Comparison of ENCODE assay signal across 11 cellular contexts in genomic region chr12:9713041-9713548, GRCh38. TPM values are rescaled to one million over a fixed set of nuclear protein-coding genes. Genes with fewer than 3 reads are reported as not detected.
DNase-seq lines count a peak whose midpoint lies in the region; ATAC-seq, FAIRE-seq and TF ChIP-seq lines count a peak whose summit lies in the region.
"Not testable (repeated sequence)": the region's sequence is repeated elsewhere in the genome, so short reads cannot be mapped to it uniquely, and the experiment has no call there.
"Had no signal": no experiment of that assay in that cellular context is flagged by ENCODE, and none has a peak within 500 bp of the region (broad histone marks: within the 10 kb centered on the region; RNA-seq: fewer than 3 reads in every experiment).

No MANE protein-coding gene starts in this region.

- H3K9me3 ChIP-seq in endothelial cell of umbilical vein (replicated peaks; ENCODE audit: control insufficient read depth, insufficient read depth, low read length) = not testable (repeated sequence)

- H3K27me3 ChIP-seq in endothelial cell of umbilical vein (ENCODE audit: control insufficient read depth in 2 of 2, insufficient read depth in 2 of 2, low read length in 2 of 2) = not testable (repeated sequence)

- not testable (repeated sequence) for H3K9me1 ChIP-seq in endothelial cell of umbilical vein (replicated peaks; ENCODE audit: control insufficient read depth, extremely low read depth, insufficient read depth, low read length)

- H3K4me1 ChIP-seq in endothelial cell of umbilical vein (ENCODE audit: control insufficient read depth, extremely low read depth, insufficient read depth, low read length) = not testable (repeated sequence)

- CTCF ChIA-PET in endothelial cell of umbilical vein (lab: Charles Lee) = interaction anchor here (1.2 kb wide), 1 partner anchor 10 kb away, joined by 3 read pairs; no protein-coding TSS in a partner anchor

- dilution Hi-C loops in endothelial cell of umbilical vein (cut with MboI; ENCODE audit: extremely low pct_ligation_motif_present, low sequenced_read_pairs) = not testable (repeated sequence)

- not testable (repeated sequence) for H3K9ac ChIP-seq in endothelial cell of umbilical vein (replicated peaks; ENCODE audit: extremely low read depth, insufficient read depth, low read length)

- not testable (repeated sequence) for H3K4me3 ChIP-seq in endothelial cell of umbilical vein (replicated peaks in 1 of 3; ENCODE audit: insufficient read depth in 1 of 3, low read depth in 1 of 3, low read length in 3 of 3)

- H2AFZ ChIP-seq in endothelial cell of umbilical vein (ENCODE audit: low read depth, low read length) = not testable (repeated sequence)

- not testable (repeated sequence) for TF ChIP-seq CTCF in endothelial cell of umbilical vein (IDR thresholded peaks at IDR 0.05; ENCODE audit: extremely low read depth in 1 of 2, insufficient read depth in 1 of 2, low read depth in 1 of 2, low read length in 2 of 2)

- peak; percentile 42 for FAIRE-seq in endothelial cell of umbilical vein (lab: Jason Lieb, UNC)

- not testable (repeated sequence) for H3K4me2 ChIP-seq in endothelial cell of umbilical vein (ENCODE audit: insufficient read depth, low read length)

- not testable (repeated sequence) for H3K36me3 ChIP-seq in endothelial cell of umbilical vein (ENCODE audit: control insufficient read depth in 2 of 2, extremely low read depth in 1 of 2, insufficient read depth in 2 of 2, low read length in 2 of 2)

- ATAC-seq in GM18520 (IDR thresholded peaks at IDR 0.05; ENCODE audit: unreplicated experiment) = peak; percentile 36
- ATAC-seq in GM19395 (IDR thresholded peaks at IDR 0.05; ENCODE audit: unreplicated experiment) = peak; percentile 76
- peak; percentile 61 for ATAC-seq in GM21576 (IDR thresholded peaks at IDR 0.05; ENCODE audit: unreplicated experiment)
- ATAC-seq in HG02870 (IDR thresholded peaks at IDR 0.05; ENCODE audit: unreplicated experiment) = peak; percentile 76
- ATAC-seq in HG03135 (IDR thresholded peaks at IDR 0.05; ENCODE audit: unreplicated experiment) = peak; percentile 86
- ATAC-seq in HG03565 (IDR thresholded peaks at IDR 0.05; ENCODE audit: unreplicated experiment) = peak; percentile 51

- not testable (repeated sequence) for H4K20me1 ChIP-seq in endothelial cell of umbilical vein (replicated peaks; ENCODE audit: control insufficient read depth, extremely low read depth, insufficient read depth, low read length)

- intact Hi-C loops in endothelial cell of umbilical vein (cut with micrococcal nuclease) = not testable (repeated sequence)

- H3K27ac ChIP-seq in endothelial cell of umbilical vein (ENCODE audit: insufficient read depth, low read depth, low read length) = not testable (repeated sequence)

- not testable (repeated sequence) for TF ChIP-seq POLR2A in endothelial cell of umbilical vein (IDR thresholded peaks at IDR 0.05; ENCODE audit: low read depth, low read length)

- POLR2A ChIA-PET in endothelial cell of umbilical vein (lab: Charles Lee) = not testable (repeated sequence)

- DNase-seq in endothelial cell of umbilical vein (ENCODE audit: low read depth, low spot score) = not testable (repeated sequence)

- not testable (repeated sequence) for BruUV-seq in endothelial cell of umbilical vein (replicated peaks; lab: Mats Ljungman, UMichigan)

- not testable (repeated sequence) for H3K79me2 ChIP-seq in endothelial cell of umbilical vein (ENCODE audit: control insufficient read depth, insufficient read depth, low read length)

RNA-seq across cellular contexts. Expression of gene CLECL1, which starts 19.8 kb away (rescaled TPM):
- total RNA-seq in endothelial cell of umbilical vein = not detected in 2 replicates
- polyA plus RNA-seq in endothelial cell of umbilical vein = not detected in 2 replicates
- not detected in 2 replicates for polyA plus RNA-seq in endothelial cell of umbilical vein (2011; cell fraction: cytosol; rRNA removed)
- not detected in 2 replicates for polyA plus RNA-seq in endothelial cell of umbilical vein (2011; cell fraction: nucleus; rRNA removed)
- polyA plus RNA-seq in endothelial cell of umbilical vein (2012) = not detected in 2 replicates
- polyA minus RNA-seq in endothelial cell of umbilical vein = not detected in 2 replicates
- not detected for polyA minus RNA-seq in endothelial cell of umbilical vein (2011; cell fraction: cytosol; rRNA and poly(A)+ RNA removed)
- polyA minus RNA-seq in endothelial cell of umbilical vein (2011; cell fraction: nucleus; rRNA and poly(A)+ RNA removed) = not detected in 2 replicates
- total RNA-seq: glomerular endothelial cell, HT-29, tibial nerve had no signal
- polyA plus RNA-seq: aorta had no signal

RNA-seq across cellular contexts. Expression of gene CLEC2D, which starts 43.6 kb away (rescaled TPM):
- 4.1 and 6.5 TPM in 2 replicates for total RNA-seq in endothelial cell of umbilical vein
- polyA plus RNA-seq in endothelial cell of umbilical vein = 1.4 and 1.8 TPM in 2 replicates
- 0.63 and 0.75 TPM in 2 replicates for polyA plus RNA-seq in endothelial cell of umbilical vein (2011; cell fraction: cytosol; rRNA removed)
- polyA plus RNA-seq in endothelial cell of umbilical vein (2011; cell fraction: nucleus; rRNA removed) = 17.7 and 18.0 TPM in 2 replicates
- 1.1 and 1.2 TPM in 2 replicates for polyA plus RNA-seq in endothelial cell of umbilical vein (2012)
- polyA minus RNA-seq in endothelial cell of umbilical vein = 2.1 and 3.7 TPM in 2 replicates
- polyA minus RNA-seq in endothelial cell of umbilical vein (2011; cell fraction: cytosol; rRNA and poly(A)+ RNA removed) = 0.61 TPM
- 7.1 and 7.4 TPM in 2 replicates for polyA minus RNA-seq in endothelial cell of umbilical vein (2011; cell fraction: nucleus; rRNA and poly(A)+ RNA removed)

RNA-seq across cellular contexts. Expression of gene CD69, which starts 47.6 kb away (rescaled TPM):
- 0.49 and 1.2 TPM in 2 replicates for total RNA-seq in endothelial cell of umbilical vein
- 2.9 and 4.4 TPM in 2 replicates for polyA plus RNA-seq in endothelial cell of umbilical vein
- 3.6 and 4.4 TPM in 2 replicates for polyA plus RNA-seq in endothelial cell of umbilical vein (2011; cell fraction: cytosol; rRNA removed)
- 17.7 and 22.0 TPM in 2 replicates for polyA plus RNA-seq in endothelial cell of umbilical vein (2011; cell fraction: nucleus; rRNA removed)
- 20.6 and 39.3 TPM in 2 replicates for polyA plus RNA-seq in endothelial cell of umbilical vein (2012)
- polyA minus RNA-seq in endothelial cell of umbilical vein = 6.4 and 7.9 TPM in 2 replicates
- not detected for polyA minus RNA-seq in endothelial cell of umbilical vein (2011; cell fraction: cytosol; rRNA and poly(A)+ RNA removed)
- polyA minus RNA-seq in endothelial cell of umbilical vein (2011; cell fraction: nucleus; rRNA and poly(A)+ RNA removed) = 11.8 and 17.0 TPM in 2 replicates
- total RNA-seq: HT-29 had no signal

Comparison
In these comparisons a context has a peak if more than half of its experiments do, and no peak if none do; other contexts are left out.
1. ATAC-seq: peak in every context shown above with its lines; median percentile 86 in HG03135; 76 in GM19395; 76 in HG02870; 61 in GM21576; 51 in HG03565; 36 in GM18520.